ENCODE assay signal across 40 cellular contexts in genomic region chr10:16459428-16459939, GRCh38.
"Had no signal": no experiment of that assay in that cellular context is flagged by ENCODE, and none has a peak within 500 bp of the region (broad histone marks: within the 10 kb centered on the region; RNA-seq: fewer than 3 reads in every experiment).

No MANE protein-coding gene starts in this region.

- H3K36me3 ChIP-seq: ascending aorta, cardiac muscle cell, WERI-Rb-1 had no signal

- H3K9me3 ChIP-seq: ascending aorta had no signal

- H3K36me3 Mint-ChIP-seq: brain had no signal

- H3K4me1 Mint-ChIP-seq: activated naive CD4-positive, alpha-beta T cell treated with anti-CD3 and anti-CD28 coated beads, Interleukin-2, amount 10 ng/mL, durations not matched to agents 7 days and 5 days; WTC11 had no signal

- H3K9me3 Mint-ChIP-seq: activated CD4-positive, alpha-beta memory T cell treated with anti-CD3 and anti-CD28 coated beads, Interleukin-2, amount 10 ng/mL, durations not matched to agents 7 days and 5 days; activated CD4-positive, alpha-beta T cell treated with anti-CD3 and anti-CD28 coated beads, Interleukin-2, amount 10 ng/mL, durations not matched to agents 7 days and 5 days; activated naive CD4-positive, alpha-beta T cell treated with anti-CD3 and anti-CD28 coated beads, Interleukin-2, amount 10 ng/mL, durations not matched to agents 7 days and 5 days; activated naive CD4-positive, alpha-beta T cell treated with anti-CD3 and anti-CD28 coated beads, Interleukin-2, amount 50 U/mL, for 24 hours; activated naive CD8-positive, alpha-beta T cell treated with anti-CD3 and anti-CD28 coated beads, Interleukin-2, amount 10 ng/mL, durations not matched to agents 7 days and 5 days; brain; central memory CD8-positive, alpha-beta T cell had no signal

- H3K27me3 Mint-ChIP-seq: activated CD4-positive, alpha-beta memory T cell treated with anti-CD3 and anti-CD28 coated beads, Interleukin-2, amount 10 ng/mL, durations not matched to agents 7 days and 5 days; activated CD4-positive, alpha-beta T cell treated with anti-CD3 and anti-CD28 coated beads for 36 hours; activated CD4-positive, alpha-beta T cell treated with anti-CD3 and anti-CD28 coated beads, Interleukin-2, amount 10 ng/mL, durations not matched to agents 7 days and 5 days; activated CD8-positive, alpha-beta memory T cell treated with anti-CD3 and anti-CD28 coated beads, Interleukin-2, amount 10 ng/mL, durations not matched to agents 7 days and 5 days; activated naive CD4-positive, alpha-beta T cell treated with anti-CD3 and anti-CD28 coated beads, Interleukin-2, amount 10 ng/mL, durations not matched to agents 7 days and 5 days; activated naive CD4-positive, alpha-beta T cell treated with anti-CD3 and anti-CD28 coated beads, Interleukin-2, amount 50 U/mL, for 24 hours; activated naive CD8-positive, alpha-beta T cell; activated naive CD8-positive, alpha-beta T cell treated with anti-CD3 and anti-CD28 coated beads, Interleukin-2, amount 10 ng/mL, durations not matched to agents 7 days and 5 days; activated naive CD8-positive, alpha-beta T cell treated with anti-CD3 and anti-CD28 coated beads, Interleukin-2, amount 50 U/mL, for 24 hours; activated T-cell treated with anti-CD3 and anti-CD28 coated beads, Interleukin-2, amount 50 U/mL, for 24 hours; central memory CD8-positive, alpha-beta T cell had no signal

- H3K27ac ChIP-seq: ascending aorta, cardiac muscle cell, WERI-Rb-1 had no signal

- DNase-seq: activated CD4-positive, alpha-beta memory T cell treated with anti-CD3 and anti-CD28 coated beads, Interleukin-2, amount 10 ng/mL, durations not matched to agents 7 days and 5 days; activated CD4-positive, alpha-beta T cell treated with anti-CD3 and anti-CD28 coated beads for 1 hour; activated CD4-positive, alpha-beta T cell treated with anti-CD3 and anti-CD28 coated beads for 36 hours; activated CD4-positive, alpha-beta T cell treated with anti-CD3 and anti-CD28 coated beads for 48 hours; activated CD4-positive, alpha-beta T cell treated with anti-CD3 and anti-CD28 coated beads, Interleukin-2, amount 10 ng/mL, durations not matched to agents 7 days and 5 days; activated CD4-positive, alpha-beta T cell treated with anti-CD3 and anti-CD28 coated beads, Interleukin-2, amount 50 U/mL, for 48 hours; activated CD4-positive, CD25-positive, alpha-beta regulatory T cell; activated CD8-positive, alpha-beta memory T cell treated with anti-CD3 and anti-CD28 coated beads for 24 hours; activated CD8-positive, alpha-beta memory T cell treated with anti-CD3 and anti-CD28 coated beads, Interleukin-2, amount 10 ng/mL, durations not matched to agents 7 days and 5 days; activated CD8-positive, alpha-beta memory T cell treated with anti-CD3 and anti-CD28 coated beads, Interleukin-2, amount 50 U/mL, for 48 hours; activated CD8-positive, alpha-beta T cell treated with anti-CD3 and anti-CD28 coated beads, Interleukin-2, amount 10 ng/mL, durations not matched to agents 7 days and 5 days; activated effector memory CD4-positive, alpha-beta T cell treated with Interleukin-2 at 50 U/mL for 16 hours; activated gamma-delta T cell treated with Interleukin-2 at 50 U/mL for 16 hours; activated naive CD4-positive, alpha-beta T cell; activated naive CD4-positive, alpha-beta T cell treated with anti-CD3 and anti-CD28 coated beads, Interleukin-2, amount 10 ng/mL, durations not matched to agents 7 days and 5 days; activated naive CD8-positive, alpha-beta T cell treated with anti-CD3 and anti-CD28 coated beads, Interleukin-2, amount 10 ng/mL, durations not matched to agents 7 days and 5 days; activated naive CD8-positive, alpha-beta T cell treated with anti-CD3 and anti-CD28 coated beads, Interleukin-2, amount 50 U/mL, for 24 hours; activated T-cell treated with anti-CD3 and anti-CD28 coated beads, Interleukin-2, amount 50 U/mL, for 24 hours; activated T-cell treated with anti-CD3 and anti-CD28 coated beads, Interleukin-2, amount 50 U/mL, for 48 hours; amygdala; anterior cingulate cortex; caudate nucleus; cerebellar nuclear complex; T-helper 1 cell; T-helper 2 cell; T-helper 9 cell; WERI-Rb-1 had no signal

- H3K4me3 Mint-ChIP-seq: activated CD4-positive, alpha-beta memory T cell treated with anti-CD3 and anti-CD28 coated beads, Interleukin-2, amount 10 ng/mL, durations not matched to agents 7 days and 5 days; activated CD4-positive, alpha-beta T cell treated with anti-CD3 and anti-CD28 coated beads for 36 hours; activated CD4-positive, alpha-beta T cell treated with anti-CD3 and anti-CD28 coated beads, Interleukin-2, amount 10 ng/mL, durations not matched to agents 7 days and 5 days; activated CD8-positive, alpha-beta memory T cell treated with anti-CD3 and anti-CD28 coated beads, Interleukin-2, amount 10 ng/mL, durations not matched to agents 7 days and 5 days; activated CD8-positive, alpha-beta T cell treated with anti-CD3 and anti-CD28 coated beads, Interleukin-2, amount 10 ng/mL, durations not matched to agents 7 days and 5 days; activated naive CD4-positive, alpha-beta T cell treated with anti-CD3 and anti-CD28 coated beads, Interleukin-2, amount 10 ng/mL, durations not matched to agents 7 days and 5 days; activated naive CD4-positive, alpha-beta T cell treated with anti-CD3 and anti-CD28 coated beads, Interleukin-2, amount 50 U/mL, for 24 hours; activated naive CD8-positive, alpha-beta T cell; activated naive CD8-positive, alpha-beta T cell treated with anti-CD3 and anti-CD28 coated beads, Interleukin-2, amount 10 ng/mL, durations not matched to agents 7 days and 5 days; activated naive CD8-positive, alpha-beta T cell treated with anti-CD3 and anti-CD28 coated beads, Interleukin-2, amount 50 U/mL, for 24 hours; activated T-cell treated with anti-CD3 and anti-CD28 coated beads, Interleukin-2, amount 50 U/mL, for 24 hours; brain; central memory CD8-positive, alpha-beta T cell; T-helper 1 cell treated with Interleukin-12 subunit alpha and Interleukin-12 subunit beta and Interleukin-4 antibody, amounts not matched to agents 30 μg/mL and 1 μg/mL, for 36 hours; T-helper 2 cell treated with Interferon-gamma antibody and Interleukin-4, amounts not matched to agents 5 μg/mL and 100 μg/mL, for 36 hours; WTC11 had no signal

- H3K4me1 ChIP-seq: ascending aorta had no signal

- H3K27me3 ChIP-seq: ascending aorta, cardiac muscle cell had no signal

- H3K4me3 ChIP-seq: ascending aorta, cardiac muscle cell had no signal

- ATAC-seq: activated CD4-positive, CD25-positive, alpha-beta regulatory T cell treated with anti-CD3 and anti-CD28 coated beads, Interleukin-2, amount 50 U/mL, for 24 hours; activated CD8-positive, alpha-beta memory T cell treated with anti-CD3 and anti-CD28 coated beads, Interleukin-2, amount 10 ng/mL, durations not matched to agents 7 days and 5 days; activated CD8-positive, alpha-beta T cell treated with anti-CD3 and anti-CD28 coated beads, Interleukin-2, amount 10 ng/mL, durations not matched to agents 7 days and 5 days; WTC11 had no signal

- H3K27ac Mint-ChIP-seq: activated CD4-positive, alpha-beta memory T cell treated with anti-CD3 and anti-CD28 coated beads, Interleukin-2, amount 10 ng/mL, durations not matched to agents 7 days and 5 days; activated CD4-positive, alpha-beta T cell treated with anti-CD3 and anti-CD28 coated beads for 36 hours; activated CD4-positive, alpha-beta T cell treated with anti-CD3 and anti-CD28 coated beads, Interleukin-2, amount 10 ng/mL, durations not matched to agents 7 days and 5 days; activated CD8-positive, alpha-beta memory T cell treated with anti-CD3 and anti-CD28 coated beads, Interleukin-2, amount 10 ng/mL, durations not matched to agents 7 days and 5 days; activated CD8-positive, alpha-beta T cell treated with anti-CD3 and anti-CD28 coated beads, Interleukin-2, amount 10 ng/mL, durations not matched to agents 7 days and 5 days; activated naive CD4-positive, alpha-beta T cell treated with anti-CD3 and anti-CD28 coated beads, Interleukin-2, amount 10 ng/mL, durations not matched to agents 7 days and 5 days; activated naive CD4-positive, alpha-beta T cell treated with anti-CD3 and anti-CD28 coated beads, Interleukin-2, amount 50 U/mL, for 24 hours; activated naive CD8-positive, alpha-beta T cell; activated naive CD8-positive, alpha-beta T cell treated with anti-CD3 and anti-CD28 coated beads, Interleukin-2, amount 10 ng/mL, durations not matched to agents 7 days and 5 days; activated naive CD8-positive, alpha-beta T cell treated with anti-CD3 and anti-CD28 coated beads, Interleukin-2, amount 50 U/mL, for 24 hours; activated T-helper 2 cell treated with anti-CD3 and anti-CD28 coated beads, Interferon-gamma antibody, Interleukin-2, Interleukin-4, amounts not matched to agents 10 μg/mL and 5 μg/mL and 100 μg/mL, durations not matched to agents 14 hours and 24 hours and 36 hours; brain; T-helper 1 cell treated with Interleukin-12 subunit alpha and Interleukin-12 subunit beta and Interleukin-4 antibody, amounts not matched to agents 30 μg/mL and 1 μg/mL, for 36 hours; T-helper 2 cell treated with Interferon-gamma antibody and Interleukin-4, amounts not matched to agents 5 μg/mL and 100 μg/mL, for 36 hours; WTC11 had no signal

- FAIRE-seq: bronchial epithelial cell, TTC549 had no signal
